ENCODE assay signal across 18 cellular contexts in genomic region chr3:4756060-4756775, GRCh38.
"Had no signal": no experiment of that assay in that cellular context is flagged by ENCODE, and none has a peak within 500 bp of the region (broad histone marks: within the 10 kb centered on the region; RNA-seq: fewer than 3 reads in every experiment).

No MANE protein-coding gene starts in this region.

- H3K27ac ChIP-seq: coronary artery, psoas muscle, spleen, suprapubic skin, upper lobe of left lung had no signal

- H3K27me3 ChIP-seq: spleen, suprapubic skin, upper lobe of left lung had no signal

- H3K27me3 Mint-ChIP-seq: activated CD4-positive, alpha-beta memory T cell treated with anti-CD3 and anti-CD28 coated beads for 36 hours; naive thymus-derived CD4-positive, alpha-beta T cell; stimulated activated naive B cell treated with anti-CD40 and anti-IgM and Interleukin-4, amounts not matched to agents 10 μg/mL and 1 μg/mL and 100 μg/mL, for 72 hours had no signal

- H3K9me3 ChIP-seq: psoas muscle, suprapubic skin, upper lobe of left lung had no signal

- H3K4me3 ChIP-seq: coronary artery, psoas muscle, spleen, suprapubic skin, upper lobe of left lung had no signal

- H3K4me3 Mint-ChIP-seq: activated CD4-positive, alpha-beta memory T cell treated with anti-CD3 and anti-CD28 coated beads for 36 hours; stimulated activated naive B cell treated with anti-CD40 and anti-IgM and Interleukin-4, amounts not matched to agents 10 μg/mL and 1 μg/mL and 100 μg/mL, for 72 hours had no signal

- H3K9me3 Mint-ChIP-seq: activated CD4-positive, alpha-beta memory T cell treated with anti-CD3 and anti-CD28 coated beads for 36 hours; stimulated activated naive B cell treated with anti-CD40 and anti-IgM and Interleukin-4, amounts not matched to agents 10 μg/mL and 1 μg/mL and 100 μg/mL, for 72 hours had no signal

- H3K36me3 ChIP-seq: suprapubic skin, upper lobe of left lung had no signal

- H3K27ac Mint-ChIP-seq: activated CD4-positive, alpha-beta memory T cell treated with anti-CD3 and anti-CD28 coated beads for 36 hours; stimulated activated naive B cell treated with anti-CD40 and anti-IgM and Interleukin-4, amounts not matched to agents 10 μg/mL and 1 μg/mL and 100 μg/mL, for 72 hours had no signal

- ATAC-seq: left cardiac atrium; naive thymus-derived CD4-positive, alpha-beta T cell; psoas muscle; sciatic nerve had no signal

- DNase-seq: activated CD4-positive, alpha-beta memory T cell treated with anti-CD3 and anti-CD28 coated beads for 36 hours; activated CD4-positive, CD25-positive, alpha-beta regulatory T cell treated with anti-CD3 and anti-CD28 coated beads, Interleukin-2, amount 50 U/mL, for 72 hours; activated CD8-positive, alpha-beta memory T cell treated with anti-CD3 and anti-CD28 coated beads, Interleukin-2, amount 50 U/mL, for 4 hours; central memory CD4-positive, alpha-beta T cell; effector CD8-positive, alpha-beta T cell; hypothalamus; immature natural killer cell; left cardiac atrium; naive thymus-derived CD4-positive, alpha-beta T cell; occipital lobe; psoas muscle; spleen; stimulated activated CD4-positive, alpha-beta T cell treated with anti-CD3 and anti-CD28 coated beads, Interleukin-1b, Interleukin-23, amount 100 ng/mL, for 48 hours; stimulated activated naive B cell treated with anti-CD40 and anti-IgM and Interleukin-4, amounts not matched to agents 10 μg/mL and 1 μg/mL and 100 μg/mL, for 72 hours; upper lobe of left lung had no signal
